In the genomic region with DNA sequence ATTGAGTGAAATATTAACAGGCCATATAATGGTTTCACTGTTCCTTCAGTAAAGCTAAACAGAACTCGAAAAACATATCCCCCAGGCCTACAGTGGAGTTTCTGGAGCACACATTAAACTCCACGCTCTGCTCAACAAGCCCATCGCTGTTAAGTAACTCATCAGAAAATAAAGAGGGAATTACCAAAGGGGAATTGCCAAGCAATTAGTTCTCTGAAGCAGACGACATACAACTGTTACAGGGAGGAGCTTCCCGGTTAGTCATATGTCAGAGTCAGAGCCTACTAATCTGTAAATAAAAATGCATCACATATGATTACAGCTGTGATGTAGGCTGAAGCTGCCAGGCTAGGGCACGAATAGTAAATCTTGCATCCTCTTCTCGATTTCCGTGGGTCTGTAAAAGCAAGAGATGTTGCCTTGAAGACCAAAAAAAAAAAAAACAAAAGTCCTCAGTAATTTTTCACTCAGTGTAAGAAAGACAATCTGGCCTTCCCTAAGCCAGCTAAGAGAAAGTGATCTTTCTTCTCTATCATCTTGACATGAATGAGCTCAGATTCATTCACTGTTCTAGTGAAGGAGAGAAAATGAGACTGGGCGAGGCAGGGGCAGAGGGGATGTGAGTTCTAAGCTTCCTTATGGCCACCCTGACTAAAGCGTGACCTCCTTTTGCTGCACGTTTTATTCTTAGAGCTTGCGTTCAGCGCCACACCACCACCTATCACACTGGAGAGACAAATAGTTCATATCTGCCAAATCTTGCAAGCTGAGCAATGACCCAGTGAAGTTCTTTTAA, we compare ENCODE assay signal across 8 cellular contexts. TPM values are rescaled to one million over a fixed set of nuclear protein-coding genes. Genes with fewer than 3 reads are reported as not detected.
A peak's percentile ranks its signal among the peaks of the same experiment; 100 is the strongest.
DNase-seq lines count a peak whose midpoint lies in the region; ATAC-seq, FAIRE-seq and TF ChIP-seq lines count a peak whose summit lies in the region.

No MANE protein-coding gene starts in this region.

- WGBS in body of pancreas, 2 donors = 39 to 48% methylated on average over 13 of the region's 13 CpGs
- 21 to 39% (median 27%) methylated on average over 13 of the region's 13 CpGs for WGBS in small intestine, 3 donors

- no peaks in the 10 kb centered on the region for H3K36me3 ChIP-seq in body of pancreas (replicated peaks in 1 of 2; ENCODE audit: insufficient read depth in 1 of 2, low read depth in 2 of 2)
- no peaks in the 10 kb centered on the region for H3K36me3 ChIP-seq in small intestine (ENCODE audit: control insufficient read depth in 2 of 2, insufficient read depth in 2 of 2, low read length in 2 of 2)

- peak in 1 of 3 donors; percentile 13 for TF ChIP-seq POLR2A in body of pancreas (IDR thresholded peaks at IDR 0.05)

- no peaks in the 10 kb centered on the region for H3K27me3 ChIP-seq in body of pancreas
- H3K27me3 ChIP-seq in small intestine (ENCODE audit: control insufficient read depth in 2 of 2, insufficient read depth in 2 of 2, low read length in 2 of 2) = no peaks in the 10 kb centered on the region

- H3K9me3 ChIP-seq in body of pancreas (no peaks in the 10 kb centered on the region), small intestine (ENCODE audit: control insufficient read depth, low read depth) (no peaks in the 10 kb centered on the region)

- no peak for TF ChIP-seq CTCF in body of pancreas (IDR thresholded peaks at IDR 0.05)

- FAIRE-seq in small intestine (lab: Jason Lieb, UNC) = no peak
- FAIRE-seq in frontal cortex (lab: Jason Lieb, UNC) = no peak

- H3K27ac ChIP-seq in body of pancreas (peak overlapping the region in 3 of 4 donors; percentile 48 to 79 (median 68)), small intestine (ENCODE audit: low read depth in 1 of 2, low read length in 1 of 2) (peak overlapping the region in 1 of 2 donors; percentile 71)

- DNase-seq in HT1080 (ENCODE audit: low read depth) (peak; percentile 65), body of pancreas (peak in 2 of 4 donors; percentile 10 to 16), left ventricle myocardium superior (no peak), small intestine (peak; percentile 73), NOMO-1 treated with DMSO at 0.1 percent for 48 hours (lab: John Stamatoyannopoulos, UW; ENCODE audit: unreplicated experiment) (no peak), frontal cortex (ENCODE audit: low spot score in 2 of 2) (no peak)

- intact Hi-C loops in body of pancreas (cut with DNase I) (no loop called here), left ventricle myocardium superior (cut with micrococcal nuclease) (no loop called here)

- H3K4me1 ChIP-seq in body of pancreas (peaks cover 36% of the 10 kb centered on the region), small intestine (ENCODE audit: control insufficient read depth in 2 of 2, insufficient read depth in 1 of 2, low read depth in 1 of 2, low read length in 1 of 2) (peaks cover 5 to 20% of the 10 kb centered on the region in 2 donors)

- no peak overlapping the region for H3K4me3 ChIP-seq in body of pancreas
- no peak overlapping the region for H3K4me3 ChIP-seq in small intestine (ENCODE audit: low read depth in 1 of 2, low read length in 2 of 2)

- ATAC-seq in body of pancreas (peak; percentile 68), left ventricle myocardium superior (peak; percentile 56), GM21360 (IDR thresholded peaks at IDR 0.05; ENCODE audit: unreplicated experiment) (no peak), HG03520 (IDR thresholded peaks at IDR 0.05; ENCODE audit: unreplicated experiment) (no peak)

RNA-seq across cellular contexts. Expression of gene ATXN1, which starts 13.8 kb away (rescaled TPM):
- 10.3 and 10.4 TPM in 2 replicates for total RNA-seq in HT1080 (2014; rRNA removed; shearing (Covaris generic))
- polyA plus RNA-seq in HT1080 (2015; cell fraction: cytosol; rRNA removed) = 11.3 and 14.1 TPM in 2 replicates
- polyA plus RNA-seq in HT1080 (2015; cell fraction: nucleus; rRNA removed) = 26.6 and 27.5 TPM in 2 replicates
- total RNA-seq in body of pancreas = 10 to 100 TPM; 24.6 to 24.7 TPM
- 45.2 TPM for total RNA-seq in left ventricle myocardium superior
- 1 to 10 TPM; 4.6 to 6.5 (median 5.4) TPM for polyA plus RNA-seq in small intestine
- total RNA-seq in frontal cortex = 52.2 TPM

Comparison
In these comparisons a context has a peak if more than half of its experiments do, and no peak if none do; other contexts are left out.
1. DNase-seq: peak in HT1080 (single experiment) and small intestine (single experiment); none in left ventricle myocardium superior (single experiment), NOMO-1 treated with DMSO at 0.1 percent for 48 hours (single experiment) and frontal cortex (0 of 2).
2. ATAC-seq: peak in body of pancreas (single experiment) and left ventricle myocardium superior (single experiment); none in GM21360 (single experiment) and HG03520 (single experiment).